In genomic region chr17:38921756-38922411, GRCh38 we compare ENCODE assay signal across 12 cellular contexts. TPM values are rescaled to one million over a fixed set of nuclear protein-coding genes. Genes with fewer than 3 reads are reported as not detected.
A peak's percentile ranks its signal among the peaks of the same experiment; 100 is the strongest.
DNase-seq lines count a peak whose midpoint lies in the region; ATAC-seq and TF ChIP-seq lines count a peak whose summit lies in the region.
"Had no signal": no experiment of that assay in that cellular context is flagged by ENCODE, and none has a peak within 500 bp of the region (broad histone marks: within the 10 kb centered on the region; RNA-seq: fewer than 3 reads in every experiment).

No MANE protein-coding gene starts in this region.

- H3K36me3 ChIP-seq in testis (ENCODE audit: low read depth, missing control alignments) = no peaks in the 10 kb centered on the region

- H3K27me3 ChIP-seq in testis = no peaks in the 10 kb centered on the region

- intact Hi-C loops in activated CD4-positive, alpha-beta T cell treated with anti-CD3 and anti-CD28 coated beads, Interleukin-2, amount 10 ng/mL, durations not matched to agents 24 days and 14 days (cut with micrococcal nuclease) = no loop called here
- intact Hi-C loops in testis (cut with DNase I; ENCODE audit: low total_unique reads) = no loop called here

- no peak overlapping the region for H3K27ac ChIP-seq in testis

- H3K9me3 ChIP-seq in testis = no peaks in the 10 kb centered on the region

- H3K4me3 Mint-ChIP-seq in activated CD4-positive, alpha-beta T cell treated with anti-CD3 and anti-CD28 coated beads, Interleukin-2, amount 10 ng/mL, durations not matched to agents 24 days and 14 days = no peak overlapping the region
- no peak overlapping the region for H3K4me3 Mint-ChIP-seq in activated CD8-positive, alpha-beta T cell treated with anti-CD3 and anti-CD28 coated beads, Interleukin-2, amount 10 ng/mL, durations not matched to agents 7 days and 5 days

- H3K4me1 ChIP-seq in testis = no peaks in the 10 kb centered on the region

- WGBS in testis, 2 donors = 83 to 89% methylated on average over 13 of the region's 13 CpGs

- no peak for TF ChIP-seq POLR2A in testis (IDR thresholded peaks at IDR 0.05)

- H3K4me1 Mint-ChIP-seq in activated CD4-positive, alpha-beta T cell treated with anti-CD3 and anti-CD28 coated beads, Interleukin-2, amount 10 ng/mL, durations not matched to agents 24 days and 14 days = peaks cover 31% of the 10 kb centered on the region
- H3K4me1 Mint-ChIP-seq in activated CD8-positive, alpha-beta T cell treated with anti-CD3 and anti-CD28 coated beads, Interleukin-2, amount 10 ng/mL, durations not matched to agents 7 days and 5 days (ENCODE audit: low read depth) = peaks cover 52% of the 10 kb centered on the region

- no peak for ATAC-seq in activated CD8-positive, alpha-beta T cell treated with anti-CD3 and anti-CD28 coated beads, Interleukin-2, amount 10 ng/mL, durations not matched to agents 7 days and 5 days
- ATAC-seq in HG02852 (IDR thresholded peaks at IDR 0.05; ENCODE audit: unreplicated experiment) = no peak
- ATAC-seq in GM18867 (IDR thresholded peaks at IDR 0.05; ENCODE audit: unreplicated experiment) = no peak

- peak overlapping the region; percentile 14 for H3K27ac Mint-ChIP-seq in activated CD4-positive, alpha-beta T cell treated with anti-CD3 and anti-CD28 coated beads, Interleukin-2, amount 10 ng/mL, durations not matched to agents 24 days and 14 days
- H3K27ac Mint-ChIP-seq in activated CD8-positive, alpha-beta T cell treated with anti-CD3 and anti-CD28 coated beads, Interleukin-2, amount 10 ng/mL, durations not matched to agents 7 days and 5 days = peak overlapping the region; percentile 25

- no peak overlapping the region for H3K4me3 ChIP-seq in testis

- peak; percentile 53 for DNase-seq in activated CD4-positive, alpha-beta T cell treated with anti-CD3 and anti-CD28 coated beads, Interleukin-2, amount 10 ng/mL, durations not matched to agents 24 days and 14 days
- DNase-seq in activated CD4-positive, alpha-beta T cell treated with anti-CD3 and anti-CD28 coated beads, Interleukin-2, amount 50 U/mL, for 4 hours = no peak
- peak; percentile 21 for DNase-seq in activated CD8-positive, alpha-beta T cell treated with anti-CD3 and anti-CD28 coated beads, Interleukin-2, amount 10 ng/mL, durations not matched to agents 7 days and 5 days
- DNase-seq in islet precursor cell (peak; percentile 57), testis (peak; percentile 13), NCI-H524 (lab: John Stamatoyannopoulos, UW) (no peak)
- DNase-seq: effector CD8-positive, alpha-beta T cell; NCI-H2171 treated with DMSO at 0.1 percent for 48 hours; stimulated activated CD4-positive, alpha-beta T cell treated with anti-CD3 and anti-CD28 coated beads, Interleukin-2, amount 100 ng/mL, for 48 hours had no signal

- H3K9me3 Mint-ChIP-seq in activated CD4-positive, alpha-beta T cell treated with anti-CD3 and anti-CD28 coated beads, Interleukin-2, amount 10 ng/mL, durations not matched to agents 24 days and 14 days = no peaks in the 10 kb centered on the region
- H3K9me3 Mint-ChIP-seq in activated CD8-positive, alpha-beta T cell treated with anti-CD3 and anti-CD28 coated beads, Interleukin-2, amount 10 ng/mL, durations not matched to agents 7 days and 5 days (ENCODE audit: insufficient read depth) = no peaks in the 10 kb centered on the region

- peaks cover 29% of the 10 kb centered on the region for H3K36me3 Mint-ChIP-seq in activated CD4-positive, alpha-beta T cell treated with anti-CD3 and anti-CD28 coated beads, Interleukin-2, amount 10 ng/mL, durations not matched to agents 24 days and 14 days (ENCODE audit: low read depth)
- peaks cover 37% of the 10 kb centered on the region for H3K36me3 Mint-ChIP-seq in activated CD8-positive, alpha-beta T cell treated with anti-CD3 and anti-CD28 coated beads, Interleukin-2, amount 10 ng/mL, durations not matched to agents 7 days and 5 days (ENCODE audit: low read depth)

- CTCF ChIA-PET in activated CD8-positive, alpha-beta T cell treated with anti-CD3 and anti-CD28 coated beads, Interleukin-2, amount 10 ng/mL, durations not matched to agents 7 days and 5 days (lab: Charles Lee) = interaction anchor here (1.1 to 1.8 kb wide), 5 partner anchors 15 to 61 kb away, joined by 3 to 5 read pairs (median 4); no protein-coding TSS in a partner anchor

- no peaks in the 10 kb centered on the region for H3K27me3 Mint-ChIP-seq in activated CD4-positive, alpha-beta T cell treated with anti-CD3 and anti-CD28 coated beads, Interleukin-2, amount 10 ng/mL, durations not matched to agents 24 days and 14 days
- H3K27me3 Mint-ChIP-seq in activated CD8-positive, alpha-beta T cell treated with anti-CD3 and anti-CD28 coated beads, Interleukin-2, amount 10 ng/mL, durations not matched to agents 7 days and 5 days (ENCODE audit: low read depth) = no peaks in the 10 kb centered on the region

- TF ChIP-seq CTCF in testis (IDR thresholded peaks at IDR 0.05) = no peak

- POLR2A ChIA-PET in activated CD8-positive, alpha-beta T cell treated with anti-CD3 and anti-CD28 coated beads, Interleukin-2, amount 10 ng/mL, durations not matched to agents 7 days and 5 days (lab: Charles Lee) = interaction anchor here (0.9 to 5.0 kb wide), 3 partner anchors 22 to 68 kb away, joined by 3 to 33 read pairs (median 3); partner anchors contain the start of gene RPL23

RNA-seq across cellular contexts. Expression of gene FBXO47, which starts 45.3 kb away (rescaled TPM):
- total RNA-seq in activated CD4-positive, alpha-beta T cell treated with anti-CD3 and anti-CD28 coated beads, Interleukin-2, amount 10 ng/mL, durations not matched to agents 24 days and 14 days = 0.09 TPM in 1 of 2 replicates, not detected in the other
- total RNA-seq in activated CD8-positive, alpha-beta T cell treated with anti-CD3 and anti-CD28 coated beads, Interleukin-2, amount 10 ng/mL, durations not matched to agents 7 days and 5 days = not detected
- total RNA-seq in testis = 10 to 100 TPM in 1 of 2 donors, 1 to 10 TPM in 1; 6.3 to 11.6 TPM
- 5.8 TPM for polyA plus RNA-seq in testis (ENCODE audit: insufficient read depth, low read depth, low replicate concordance)
- total RNA-seq: liver had no signal
- polyA plus RNA-seq: liver had no signal

RNA-seq across cellular contexts. Expression of gene LASP1, which starts 52.0 kb away (rescaled TPM):
- total RNA-seq in activated CD4-positive, alpha-beta T cell treated with anti-CD3 and anti-CD28 coated beads, Interleukin-2, amount 10 ng/mL, durations not matched to agents 24 days and 14 days = 130 and 131 TPM in 2 replicates
- total RNA-seq in activated CD8-positive, alpha-beta T cell treated with anti-CD3 and anti-CD28 coated beads, Interleukin-2, amount 10 ng/mL, durations not matched to agents 7 days and 5 days = 100 to 1,000 TPM; 268 to 276 TPM
- 10 to 100 TPM; 60.3 to 83.2 TPM for total RNA-seq in testis
- 58.2 TPM for polyA plus RNA-seq in testis (ENCODE audit: insufficient read depth, low read depth, low replicate concordance)

Comparison
In these comparisons a context has a peak if more than half of its experiments do, and no peak if none do; other contexts are left out.
1. DNase-seq: peak in activated CD4-positive, alpha-beta T cell treated with anti-CD3 and anti-CD28 coated beads, Interleukin-2, amount 10 ng/mL, durations not matched to agents 24 days and 14 days (single experiment), activated CD8-positive, alpha-beta T cell treated with anti-CD3 and anti-CD28 coated beads, Interleukin-2, amount 10 ng/mL, durations not matched to agents 7 days and 5 days (single experiment), islet precursor cell (single experiment) and testis (single experiment); none in activated CD4-positive, alpha-beta T cell treated with anti-CD3 and anti-CD28 coated beads, Interleukin-2, amount 50 U/mL, for 4 hours (0 of 2) and NCI-H524 (0 of 2).